Comparison of ENCODE assay signal across 34 cellular contexts in the genomic region with DNA sequence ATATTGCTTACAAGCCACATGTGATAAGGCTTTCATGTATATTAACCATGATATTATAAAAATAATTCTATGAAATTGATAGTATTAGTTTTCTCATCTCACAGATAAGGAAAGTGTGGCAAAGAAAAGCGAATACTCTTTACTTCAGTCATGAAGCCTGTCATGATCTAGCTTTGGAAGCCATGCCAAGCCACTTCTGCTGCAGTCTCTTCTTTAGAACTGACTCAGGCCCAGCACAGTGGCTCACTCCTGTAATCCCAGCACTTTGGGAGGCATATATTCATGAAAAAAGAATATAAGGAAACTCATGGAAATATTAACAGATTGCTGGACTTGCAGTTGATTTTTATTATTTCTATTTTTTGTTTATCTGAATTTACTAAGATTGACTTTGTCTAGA.
"Had no signal": no experiment of that assay in that cellular context is flagged by ENCODE, and none has a peak within 500 bp of the region (broad histone marks: within the 10 kb centered on the region; RNA-seq: fewer than 3 reads in every experiment).

No MANE protein-coding gene starts in this region.

- H3K27me3 ChIP-seq: esophagus squamous epithelium, pancreas, sigmoid colon, upper lobe of left lung, vagina had no signal

- H3K27me3 Mint-ChIP-seq: activated CD4-positive, alpha-beta T cell treated with anti-CD3 and anti-CD28 coated beads, Interleukin-2, amount 10 ng/mL, durations not matched to agents 24 days and 14 days; activated naive CD4-positive, alpha-beta T cell treated with anti-CD3 and anti-CD28 coated beads, Interleukin-2, amount 10 ng/mL, durations not matched to agents 7 days and 5 days had no signal

- H3K4me3 Mint-ChIP-seq: activated CD4-positive, alpha-beta memory T cell treated with anti-CD3 and anti-CD28 coated beads for 36 hours; activated CD4-positive, alpha-beta T cell treated with anti-CD3 and anti-CD28 coated beads, Interleukin-2, amount 10 ng/mL, durations not matched to agents 24 days and 14 days; activated naive CD4-positive, alpha-beta T cell treated with anti-CD3 and anti-CD28 coated beads, Interleukin-2, amount 10 ng/mL, durations not matched to agents 7 days and 5 days; activated naive CD8-positive, alpha-beta T cell treated with anti-CD3 and anti-CD28 coated beads, Interleukin-2, amount 10 ng/mL, durations not matched to agents 7 days and 5 days; activated T-cell treated with anti-CD3 and anti-CD28 coated beads, Interleukin-2, amount 50 U/mL, for 24 hours; central memory CD8-positive, alpha-beta T cell; naive thymus-derived CD8-positive, alpha-beta T cell; neural crest cell; T-helper 17 cell had no signal

- H3K4me3 ChIP-seq: esophagus squamous epithelium, pancreas, psoas muscle, sigmoid colon, smooth muscle cell, thoracic aorta, upper lobe of left lung, vagina had no signal

- DNase-seq: activated CD4-positive, alpha-beta memory T cell treated with anti-CD3 and anti-CD28 coated beads for 36 hours; activated CD4-positive, alpha-beta T cell treated with anti-CD3 and anti-CD28 coated beads, Interleukin-2, amount 10 ng/mL, durations not matched to agents 24 days and 14 days; activated CD4-positive, CD25-positive, alpha-beta regulatory T cell treated with anti-CD3 and anti-CD28 coated beads, Interleukin-2, amount 50 U/mL, for 72 hours; activated CD8-positive, alpha-beta memory T cell treated with anti-CD3 and anti-CD28 coated beads, Interleukin-2, amount 50 U/mL, for 48 hours; activated gamma-delta T cell; activated naive CD4-positive, alpha-beta T cell treated with anti-CD3 and anti-CD28 coated beads, Interleukin-2, amount 10 ng/mL, durations not matched to agents 7 days and 5 days; activated naive CD8-positive, alpha-beta T cell treated with anti-CD3 and anti-CD28 coated beads, Interleukin-2, amount 10 ng/mL, durations not matched to agents 7 days and 5 days; activated T-cell treated with anti-CD3 and anti-CD28 coated beads, Interleukin-2, amount 50 U/mL, for 24 hours; amniotic stem cell; dermis blood vessel endothelial cell; effector CD4-positive, alpha-beta T cell; esophagus squamous epithelium; head of caudate nucleus; hippocampal formation; kidney; midbrain; naive thymus-derived CD8-positive, alpha-beta T cell; pancreas; psoas muscle; sigmoid colon; stimulated activated CD4-positive, alpha-beta T cell treated with anti-CD3 and anti-CD28 coated beads, Interleukin-1b, Interleukin-23, amount 100 ng/mL, for 48 hours; stimulated activated naive CD4-positive, alpha-beta T cell; SW 1271; T-helper 17 cell; T1000; upper lobe of left lung had no signal

- H3K27ac ChIP-seq: epithelial cell of prostate, esophagus squamous epithelium, pancreas, psoas muscle, sigmoid colon, thoracic aorta, upper lobe of left lung, vagina had no signal

- H3K4me1 Mint-ChIP-seq: central memory CD8-positive, alpha-beta T cell; T-helper 17 cell had no signal

- H3K27ac Mint-ChIP-seq: activated CD4-positive, alpha-beta memory T cell treated with anti-CD3 and anti-CD28 coated beads for 36 hours; activated CD4-positive, alpha-beta T cell treated with anti-CD3 and anti-CD28 coated beads, Interleukin-2, amount 10 ng/mL, durations not matched to agents 24 days and 14 days; activated naive CD4-positive, alpha-beta T cell treated with anti-CD3 and anti-CD28 coated beads, Interleukin-2, amount 10 ng/mL, durations not matched to agents 7 days and 5 days; activated naive CD8-positive, alpha-beta T cell treated with anti-CD3 and anti-CD28 coated beads, Interleukin-2, amount 10 ng/mL, durations not matched to agents 7 days and 5 days; activated T-cell treated with anti-CD3 and anti-CD28 coated beads, Interleukin-2, amount 50 U/mL, for 24 hours; naive thymus-derived CD8-positive, alpha-beta T cell; T-helper 17 cell had no signal

- H3K4me2 ChIP-seq: smooth muscle cell had no signal

- H3K36me3 ChIP-seq: esophagus squamous epithelium, pancreas, sigmoid colon, thoracic aorta, upper lobe of left lung, vagina had no signal

- H3K9me3 ChIP-seq: esophagus squamous epithelium, pancreas, psoas muscle, thoracic aorta, upper lobe of left lung, vagina had no signal

- H3K36me3 Mint-ChIP-seq: activated CD4-positive, alpha-beta memory T cell treated with anti-CD3 and anti-CD28 coated beads for 36 hours; activated naive CD4-positive, alpha-beta T cell treated with anti-CD3 and anti-CD28 coated beads, Interleukin-2, amount 10 ng/mL, durations not matched to agents 7 days and 5 days; activated naive CD8-positive, alpha-beta T cell treated with anti-CD3 and anti-CD28 coated beads, Interleukin-2, amount 10 ng/mL, durations not matched to agents 7 days and 5 days; naive thymus-derived CD8-positive, alpha-beta T cell had no signal

- H3K9me3 Mint-ChIP-seq: activated CD4-positive, alpha-beta T cell treated with anti-CD3 and anti-CD28 coated beads, Interleukin-2, amount 10 ng/mL, durations not matched to agents 24 days and 14 days; activated naive CD8-positive, alpha-beta T cell treated with anti-CD3 and anti-CD28 coated beads, Interleukin-2, amount 10 ng/mL, durations not matched to agents 7 days and 5 days; activated T-cell treated with anti-CD3 and anti-CD28 coated beads, Interleukin-2, amount 50 U/mL, for 24 hours; central memory CD8-positive, alpha-beta T cell; neural crest cell had no signal

- FAIRE-seq: bronchial epithelial cell, endometrium, kidney, pancreas had no signal

- ATAC-seq: naive thymus-derived CD8-positive, alpha-beta T cell; pancreas; psoas muscle; T-helper 17 cell had no signal
